9 cellular contexts compared by ENCODE assay signal in the genomic region with DNA sequence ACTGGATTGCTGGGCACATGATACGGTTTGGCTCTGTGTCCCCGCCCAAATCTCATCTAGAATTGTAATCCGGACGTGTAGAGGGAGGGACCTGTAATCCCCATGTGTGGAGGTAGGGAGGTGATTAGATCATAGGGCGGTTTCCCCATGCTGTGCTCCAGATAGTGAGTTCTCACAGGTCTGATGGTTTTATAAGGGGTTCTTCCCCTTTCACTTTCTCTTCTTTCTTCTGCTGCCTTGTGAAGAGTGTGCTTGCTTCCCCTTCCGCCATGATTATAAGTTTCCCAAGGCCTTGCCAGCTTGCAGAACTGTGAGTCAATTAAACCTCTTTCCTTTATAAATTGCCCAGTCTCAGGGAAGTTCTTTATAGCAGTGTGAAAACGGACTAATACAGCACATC. TPM values are rescaled to one million over a fixed set of nuclear protein-coding genes. Genes with fewer than 3 reads are reported as not detected.
A peak's percentile ranks its signal among the peaks of the same experiment; 100 is the strongest.
DNase-seq lines count a peak whose midpoint lies in the region; ATAC-seq and TF ChIP-seq lines count a peak whose summit lies in the region.
"Had no signal": no experiment of that assay in that cellular context is flagged by ENCODE, and none has a peak within 500 bp of the region (broad histone marks: within the 10 kb centered on the region; RNA-seq: fewer than 3 reads in every experiment).

No MANE protein-coding gene starts in this region.

- H3K36me3 ChIP-seq in heart left ventricle, result no peaks in the 10 kb centered on the region
- no peaks in the 10 kb centered on the region for H3K36me3 ChIP-seq in OCI-LY7 (ENCODE audit: insufficient read depth, low read length)

- intact Hi-C loops in heart left ventricle (cut with DNase I) (no loop called here), cardiac septum (cut with DNase I) (no loop called here), OCI-LY7 (cut with micrococcal nuclease; ENCODE audit: unreplicated experiment) (no loop called here)

- H2AFZ ChIP-seq in OCI-LY7 (ENCODE audit: low read length), result peak overlapping the region; percentile 97

- no peaks in the 10 kb centered on the region for H3K27me3 Mint-ChIP-seq in stimulated activated naive B cell treated with anti-CD40 and anti-IgM and Interleukin-4, amounts not matched to agents 10 μg/mL and 1 μg/mL and 100 μg/mL, for 72 hours
- peaks cover 23% of the 10 kb centered on the region for H3K27me3 Mint-ChIP-seq in HFFc6 (ENCODE audit: insufficient read depth)
- H3K27me3 Mint-ChIP-seq in activated naive CD4-positive, alpha-beta T cell treated with anti-CD3 and anti-CD28 coated beads, Interleukin-2, amount 10 ng/mL, durations not matched to agents 7 days and 5 days, result peaks cover 19% of the 10 kb centered on the region
- H3K27me3 Mint-ChIP-seq in activated T-cell treated with anti-CD3 and anti-CD28 coated beads, Interleukin-2, amount 50 U/mL, for 72 hours (ENCODE audit: low read depth), result no peaks in the 10 kb centered on the region
- H3K27me3 Mint-ChIP-seq: activated CD4-positive, alpha-beta memory T cell treated with anti-CD3 and anti-CD28 coated beads, Interleukin-2, amount 10 ng/mL, durations not matched to agents 7 days and 5 days had no signal

- H3K36me3 Mint-ChIP-seq in stimulated activated naive B cell treated with anti-CD40 and anti-IgM and Interleukin-4, amounts not matched to agents 10 μg/mL and 1 μg/mL and 100 μg/mL, for 72 hours, result peaks cover 5 to 11% of the 10 kb centered on the region in 2 donors
- H3K36me3 Mint-ChIP-seq in HFFc6 (ENCODE audit: low read depth), result peaks cover 7% of the 10 kb centered on the region
- no peaks in the 10 kb centered on the region for H3K36me3 Mint-ChIP-seq in activated naive CD4-positive, alpha-beta T cell treated with anti-CD3 and anti-CD28 coated beads, Interleukin-2, amount 10 ng/mL, durations not matched to agents 7 days and 5 days
- peaks cover 0 to 2% of the 10 kb centered on the region in 2 donors for H3K36me3 Mint-ChIP-seq in activated T-cell treated with anti-CD3 and anti-CD28 coated beads, Interleukin-2, amount 50 U/mL, for 72 hours (ENCODE audit: insufficient read depth in 2 of 2)

- peaks cover 0 to 5% (median 0%) of the 10 kb centered on the region in 12 donors for H3K4me1 ChIP-seq in heart left ventricle
- peaks cover 12% of the 10 kb centered on the region for H3K4me1 ChIP-seq in OCI-LY7 (ENCODE audit: insufficient read depth, low read length, poor library complexity, severe bottlenecking)

- H3K9me2 ChIP-seq in OCI-LY7 (ENCODE audit: insufficient read depth, low read length), result no peaks in the 10 kb centered on the region

- peaks cover 0 to 15% (median 0%) of the 10 kb centered on the region in 9 donors for H3K27me3 ChIP-seq in heart left ventricle

- H3K27ac Mint-ChIP-seq in stimulated activated naive B cell treated with anti-CD40 and anti-IgM and Interleukin-4, amounts not matched to agents 10 μg/mL and 1 μg/mL and 100 μg/mL, for 72 hours, result peak overlapping the region; percentile 94
- no peak overlapping the region for H3K27ac Mint-ChIP-seq in HFFc6
- H3K27ac Mint-ChIP-seq in activated naive CD4-positive, alpha-beta T cell treated with anti-CD3 and anti-CD28 coated beads, Interleukin-2, amount 10 ng/mL, durations not matched to agents 7 days and 5 days, result no peak overlapping the region
- no peak overlapping the region for H3K27ac Mint-ChIP-seq in activated T-cell treated with anti-CD3 and anti-CD28 coated beads, Interleukin-2, amount 50 U/mL, for 72 hours
- H3K27ac Mint-ChIP-seq: activated CD4-positive, alpha-beta memory T cell treated with anti-CD3 and anti-CD28 coated beads, Interleukin-2, amount 10 ng/mL, durations not matched to agents 7 days and 5 days had no signal

- peak overlapping the region; percentile 71 to 73 for H3K4me3 Mint-ChIP-seq in stimulated activated naive B cell treated with anti-CD40 and anti-IgM and Interleukin-4, amounts not matched to agents 10 μg/mL and 1 μg/mL and 100 μg/mL, for 72 hours
- H3K4me3 Mint-ChIP-seq in HFFc6, result no peak overlapping the region
- no peak overlapping the region for H3K4me3 Mint-ChIP-seq in activated naive CD4-positive, alpha-beta T cell treated with anti-CD3 and anti-CD28 coated beads, Interleukin-2, amount 10 ng/mL, durations not matched to agents 7 days and 5 days
- H3K4me3 Mint-ChIP-seq in activated T-cell treated with anti-CD3 and anti-CD28 coated beads, Interleukin-2, amount 50 U/mL, for 72 hours, result no peak overlapping the region
- H3K4me3 Mint-ChIP-seq: activated CD4-positive, alpha-beta memory T cell treated with anti-CD3 and anti-CD28 coated beads, Interleukin-2, amount 10 ng/mL, durations not matched to agents 7 days and 5 days had no signal

- no TSS peak for BruUV-seq in OCI-LY7 (replicated peaks; lab: Mats Ljungman, UMichigan)

- POLR2A ChIA-PET in OCI-LY7 (lab: Charles Lee), result no interaction called here

- peak overlapping the region in 1 of 12 donors; percentile 35 for H3K4me3 ChIP-seq in heart left ventricle
- H3K4me3 ChIP-seq in OCI-LY7 (ENCODE audit: low read depth, low read length, poor library complexity, severe bottlenecking), result peak overlapping the region; percentile 38

- CTCF ChIA-PET in OCI-LY7 (lab: Charles Lee; ENCODE audit: unreplicated experiment), result no interaction called here
- CTCF ChIA-PET in activated naive CD4-positive, alpha-beta T cell treated with anti-CD3 and anti-CD28 coated beads, Interleukin-2, amount 10 ng/mL, durations not matched to agents 7 days and 5 days (lab: Charles Lee), result interaction anchor here (1.2 kb wide), 1 partner anchor 121 kb away, joined by 3 read pairs; no protein-coding TSS in a partner anchor

- H3K27ac ChIP-seq in heart left ventricle, result peak overlapping the region in 1 of 12 donors; percentile 67
- H3K27ac ChIP-seq in OCI-LY7 (ENCODE audit: low read depth, low read length, poor library complexity, severe bottlenecking), result no peak overlapping the region

- DNase-seq in heart left ventricle (peak in 1 of 5 donors; percentile 34), cardiac septum (ENCODE audit: low spot score) (no peak), OCI-LY7 (ENCODE audit: low spot score) (peak; percentile 76), HFFc6 (no peak)
- peak; percentile 64 for DNase-seq in stimulated activated naive B cell treated with anti-CD40 and anti-IgM and Interleukin-4, amounts not matched to agents 10 μg/mL and 1 μg/mL and 100 μg/mL, for 72 hours
- no peak for DNase-seq in activated naive CD4-positive, alpha-beta T cell treated with anti-CD3 and anti-CD28 coated beads, Interleukin-2, amount 10 ng/mL, durations not matched to agents 7 days and 5 days
- DNase-seq in activated T-cell treated with anti-CD3 and anti-CD28 coated beads, Interleukin-2, amount 50 U/mL, for 72 hours, result no peak
- DNase-seq: activated CD4-positive, alpha-beta memory T cell treated with anti-CD3 and anti-CD28 coated beads, Interleukin-2, amount 10 ng/mL, durations not matched to agents 7 days and 5 days had no signal

- peaks cover 17 to 30% of the 10 kb centered on the region in 2 donors for H3K4me1 Mint-ChIP-seq in stimulated activated naive B cell treated with anti-CD40 and anti-IgM and Interleukin-4, amounts not matched to agents 10 μg/mL and 1 μg/mL and 100 μg/mL, for 72 hours
- no peaks in the 10 kb centered on the region for H3K4me1 Mint-ChIP-seq in HFFc6 (ENCODE audit: low read depth)
- peaks cover 7% of the 10 kb centered on the region for H3K4me1 Mint-ChIP-seq in activated naive CD4-positive, alpha-beta T cell treated with anti-CD3 and anti-CD28 coated beads, Interleukin-2, amount 10 ng/mL, durations not matched to agents 7 days and 5 days
- H3K4me1 Mint-ChIP-seq in activated T-cell treated with anti-CD3 and anti-CD28 coated beads, Interleukin-2, amount 50 U/mL, for 72 hours (ENCODE audit: low read depth), result peaks cover 11% of the 10 kb centered on the region

- 81 to 87% (median 81%) methylated on average over 7 of the region's 7 CpGs for WGBS in heart left ventricle, 4 donors

- H3K9me3 ChIP-seq in heart left ventricle (peaks cover 0 to 7% (median 0%) of the 10 kb centered on the region in 12 donors), OCI-LY7 (ENCODE audit: low read length) (peaks cover 10% of the 10 kb centered on the region; the same call in 1 of the 2 replicates)

- peaks cover 6 to 7% of the 10 kb centered on the region in 2 donors for H3K9me3 Mint-ChIP-seq in stimulated activated naive B cell treated with anti-CD40 and anti-IgM and Interleukin-4, amounts not matched to agents 10 μg/mL and 1 μg/mL and 100 μg/mL, for 72 hours
- H3K9me3 Mint-ChIP-seq in HFFc6, result no peaks in the 10 kb centered on the region; the same call in none of the 2 replicates
- H3K9me3 Mint-ChIP-seq in activated naive CD4-positive, alpha-beta T cell treated with anti-CD3 and anti-CD28 coated beads, Interleukin-2, amount 10 ng/mL, durations not matched to agents 7 days and 5 days, result no peaks in the 10 kb centered on the region
- no peaks in the 10 kb centered on the region for H3K9me3 Mint-ChIP-seq in activated T-cell treated with anti-CD3 and anti-CD28 coated beads, Interleukin-2, amount 50 U/mL, for 72 hours
- H3K9me3 Mint-ChIP-seq: activated CD4-positive, alpha-beta memory T cell treated with anti-CD3 and anti-CD28 coated beads, Interleukin-2, amount 10 ng/mL, durations not matched to agents 7 days and 5 days had no signal

- H3K4me2 ChIP-seq in OCI-LY7 (ENCODE audit: low read length), result peak overlapping the region; percentile 45

- no peaks in the 10 kb centered on the region; the same call in 1 of the 2 replicates for H3K79me2 ChIP-seq in OCI-LY7 (ENCODE audit: insufficient read depth, low read depth, low read length)

- no peak for TF ChIP-seq POLR2A in heart left ventricle (IDR thresholded peaks at IDR 0.05)

- ATAC-seq in heart left ventricle (peak in 3 of 4 donors; percentile 28 to 81 (median 54)), HG02981 (IDR thresholded peaks at IDR 0.05; ENCODE audit: unreplicated experiment) (peak; percentile 93)
- ATAC-seq in stimulated activated naive B cell treated with anti-CD40 and anti-IgM and Interleukin-4, amounts not matched to agents 10 μg/mL and 1 μg/mL and 100 μg/mL, for 72 hours (replicated peaks), result peak; percentile 99 to 100
- no peak for ATAC-seq in activated T-cell treated with anti-CD3 and anti-CD28 coated beads, Interleukin-2, amount 50 U/mL, for 72 hours (replicated peaks in 1 of 2)

- TF ChIP-seq CTCF in heart left ventricle (IDR thresholded peaks at IDR 0.05) (no peak), OCI-LY7 (conservative IDR thresholded peaks at IDR 0.05; ENCODE audit: low read length) (no peak), HFFc6 (IDR thresholded peaks at IDR 0.05) (no peak)

- H4K20me1 ChIP-seq in OCI-LY7 (ENCODE audit: insufficient read depth, low read length), result no peaks in the 10 kb centered on the region

RNA-seq across cellular contexts. Expression of gene MTIF3, which starts 32.6 kb away (rescaled TPM):
- total RNA-seq in heart left ventricle (100 to 1,000 TPM; 101 to 252 (median 123) TPM), cardiac septum (83.8 TPM), OCI-LY7 (2022) (42.9 and 51.2 TPM in 2 replicates)
- polyA plus RNA-seq in heart left ventricle, result 100 to 1,000 TPM; 136 to 257 TPM
- 37.9 and 56.3 TPM in 2 replicates for total RNA-seq in OCI-LY7 (2014; rRNA removed; shearing (Covaris generic))
- 10 to 100 TPM; 26.4 to 39.4 (median 33.2) TPM for total RNA-seq in HFFc6 (2021; fragmentation: NEBNext Ultra II Directional; extraction: Animal tissue kit (Norgen Biotek cat#: 25700))
- 10 to 100 TPM; 25.0 to 30.6 TPM for total RNA-seq in activated T-cell treated with anti-CD3 and anti-CD28 coated beads, Interleukin-2, amount 50 U/mL, for 72 hours

RNA-seq across cellular contexts. Expression of gene GTF3A, which starts 58.6 kb away (rescaled TPM):
- total RNA-seq in heart left ventricle (100 to 1,000 TPM; 138 to 387 (median 181) TPM), cardiac septum (167 TPM), OCI-LY7 (2022) (242 and 245 TPM in 2 replicates)
- polyA plus RNA-seq in heart left ventricle, result 100 to 1,000 TPM; 233 to 593 TPM
- 220 and 251 TPM in 2 replicates for total RNA-seq in OCI-LY7 (2014; rRNA removed; shearing (Covaris generic))
- 10 to 100 TPM; 70.8 to 81.2 (median 75.0) TPM for total RNA-seq in HFFc6 (2021; fragmentation: NEBNext Ultra II Directional; extraction: Animal tissue kit (Norgen Biotek cat#: 25700))
- 100 to 1,000 TPM; 188 to 237 TPM for total RNA-seq in activated T-cell treated with anti-CD3 and anti-CD28 coated beads, Interleukin-2, amount 50 U/mL, for 72 hours

Comparison
In these comparisons a context has a peak if more than half of its experiments do, and no peak if none do; other contexts are left out.
1. ATAC-seq: peak in heart left ventricle (3 of 4), HG02981 (single experiment) and stimulated activated naive B cell treated with anti-CD40 and anti-IgM and Interleukin-4, amounts not matched to agents 10 μg/mL and 1 μg/mL and 100 μg/mL, for 72 hours (2 of 2); none in activated T-cell treated with anti-CD3 and anti-CD28 coated beads, Interleukin-2, amount 50 U/mL, for 72 hours (0 of 2).
2. DNase-seq: peak in OCI-LY7 (single experiment) and stimulated activated naive B cell treated with anti-CD40 and anti-IgM and Interleukin-4, amounts not matched to agents 10 μg/mL and 1 μg/mL and 100 μg/mL, for 72 hours (single experiment); none in cardiac septum (single experiment), HFFc6 (single experiment), activated naive CD4-positive, alpha-beta T cell treated with anti-CD3 and anti-CD28 coated beads, Interleukin-2, amount 10 ng/mL, durations not matched to agents 7 days and 5 days (single experiment) and activated T-cell treated with anti-CD3 and anti-CD28 coated beads, Interleukin-2, amount 50 U/mL, for 72 hours (0 of 2).
3. H3K4me3 Mint-ChIP-seq: peak in stimulated activated naive B cell treated with anti-CD40 and anti-IgM and Interleukin-4, amounts not matched to agents 10 μg/mL and 1 μg/mL and 100 μg/mL, for 72 hours (2 of 2); none in HFFc6 (single experiment), activated naive CD4-positive, alpha-beta T cell treated with anti-CD3 and anti-CD28 coated beads, Interleukin-2, amount 10 ng/mL, durations not matched to agents 7 days and 5 days (single experiment) and activated T-cell treated with anti-CD3 and anti-CD28 coated beads, Interleukin-2, amount 50 U/mL, for 72 hours (0 of 2).